In the genomic region with DNA sequence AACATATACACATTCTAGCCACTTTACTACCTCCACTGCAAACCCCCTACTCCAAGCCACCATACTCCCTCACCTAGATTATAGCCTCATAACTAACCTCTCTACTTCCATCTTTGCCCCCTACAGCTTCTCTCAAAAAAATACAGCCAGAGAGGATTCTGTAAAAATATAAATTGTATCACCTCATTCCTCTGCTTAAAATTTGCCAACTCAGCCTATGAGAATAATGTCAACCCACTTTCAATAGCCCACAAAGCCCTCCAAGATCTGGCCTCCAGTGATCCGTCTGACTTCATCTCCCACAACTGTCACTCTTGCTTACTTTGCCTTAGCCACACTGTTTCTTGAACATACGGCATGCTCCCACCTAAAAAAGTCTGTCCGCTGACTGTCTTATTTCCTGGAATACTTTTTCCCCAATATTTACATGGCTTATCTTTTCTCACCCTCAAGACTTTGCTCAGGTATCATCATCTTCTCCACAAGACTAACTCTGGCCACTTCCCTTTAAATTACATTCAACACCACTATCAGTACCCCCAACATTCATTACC, we compare ENCODE assay signal across 7 cellular contexts.
"Had no signal": no experiment of that assay in that cellular context is flagged by ENCODE, and none has a peak within 500 bp of the region (broad histone marks: within the 10 kb centered on the region; RNA-seq: fewer than 3 reads in every experiment).

No MANE protein-coding gene starts in this region.

- H3K4me2 ChIP-seq: GM23338 had no signal

- H3K27ac Mint-ChIP-seq: GM23338 had no signal

- FAIRE-seq: H1, HTR-8/SVneo had no signal

- ATAC-seq: GM23338 had no signal

- H3K4me3 Mint-ChIP-seq: GM23338, H9 had no signal

- DNase-seq: H9, HCEC 1CT, IMR-90, KBM-7 had no signal

- H2AFZ ChIP-seq: GM23338 had no signal

- H3K4me3 ChIP-seq: GM23338 had no signal
